In the genomic region with DNA sequence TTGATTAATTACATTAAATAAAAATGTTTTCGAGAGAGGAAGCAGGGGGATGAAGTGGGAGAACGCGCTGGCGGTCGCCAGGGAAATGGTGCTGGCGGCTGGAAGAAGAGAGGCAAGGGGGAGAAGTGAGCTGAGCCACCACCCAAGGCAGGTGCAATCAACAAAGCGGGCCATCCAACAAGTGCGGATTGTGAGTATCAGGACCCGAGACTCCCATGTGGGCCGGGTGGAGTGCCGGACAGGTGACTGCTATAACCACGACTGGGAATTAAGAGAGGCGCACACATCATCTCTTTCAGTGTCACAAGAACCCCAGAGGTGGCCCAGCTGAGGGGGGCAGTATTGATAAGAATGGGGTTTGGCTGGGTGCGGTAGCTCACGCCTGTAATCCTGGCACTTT, we compare ENCODE assay signal across 16 cellular contexts. TPM values are rescaled to one million over a fixed set of nuclear protein-coding genes. Genes with fewer than 3 reads are reported as not detected.
A peak's percentile ranks its signal among the peaks of the same experiment; 100 is the strongest.
DNase-seq lines count a peak whose midpoint lies in the region; ATAC-seq, FAIRE-seq and TF ChIP-seq lines count a peak whose summit lies in the region.
"Had no signal": no experiment of that assay in that cellular context is flagged by ENCODE, and none has a peak within 500 bp of the region (broad histone marks: within the 10 kb centered on the region; RNA-seq: fewer than 3 reads in every experiment).

No MANE protein-coding gene starts in this region.

- no peak overlapping the region for H2BK15ac ChIP-seq in H1 (ENCODE audit: low read length)

- 0 out of 2 replicates have a peak overlapping the region, but pooled peaks have one; percentile 49 for H3K27ac Mint-ChIP-seq in GM23338
- H3K27ac Mint-ChIP-seq: IgD-negative memory B cell had no signal

- POLR2A ChIA-PET in H1 (lab: Charles Lee; ENCODE audit: partially characterized antibody) = no interaction called here

- no peak overlapping the region for H2BK120ac ChIP-seq in H1 (replicated peaks; ENCODE audit: low read depth, low read length)

- H2BK12ac ChIP-seq in H1 (ENCODE audit: low read depth, low read length) = no peak overlapping the region

- H3K4ac ChIP-seq in H1 (replicated peaks; ENCODE audit: insufficient read length, low read depth, low read length) = peak overlapping the region; percentile 75

- H4K20me1 ChIP-seq in BLaER1 (no peaks in the 10 kb centered on the region), GM23338 (replicated peaks; ENCODE audit: insufficient read depth) (no peaks in the 10 kb centered on the region), H1 (replicated peaks in 1 of 2; ENCODE audit: control insufficient read depth in 1 of 2, insufficient read depth in 2 of 2, low read length in 2 of 2) (no peaks in the 10 kb centered on the region), mammary epithelial cell (ENCODE audit: insufficient read depth, low read length) (no peaks in the 10 kb centered on the region)

- H3K9me3 ChIP-seq in BLaER1 (no peaks in the 10 kb centered on the region), H1 (ENCODE audit: insufficient read depth in 2 of 2, low read depth in 1 of 2, low read length in 1 of 2) (no peaks in the 10 kb centered on the region), upper lobe of right lung (no peaks in the 10 kb centered on the region), mammary epithelial cell (replicated peaks; ENCODE audit: insufficient read depth, low read length) (no peaks in the 10 kb centered on the region)
- H3K9me3 ChIP-seq: Caco-2, HAP-1 had no signal

- TF ChIP-seq CTCF in GM23338 (conservative IDR thresholded peaks at IDR 0.05; ENCODE audit: low read depth in 2 of 2) = no peak
- no peak for TF ChIP-seq CTCF in H1 (IDR thresholded peaks at IDR 0.05; ENCODE audit: control extremely low read depth in 1 of 3, insufficient read depth in 1 of 3, low read depth in 1 of 3, low read length in 3 of 3)
- TF ChIP-seq CTCF in upper lobe of right lung (IDR thresholded peaks at IDR 0.05) = no peak
- no peak for TF ChIP-seq CTCF in mammary epithelial cell (conservative IDR thresholded peaks at IDR 0.05 in 1 of 2, IDR thresholded peaks at IDR 0.05 in 1 of 2; ENCODE audit: extremely low read depth in 1 of 2, insufficient read depth in 1 of 2, low read depth in 1 of 2, low read length in 2 of 2)

- 77% methylated on average over 15 of the region's 15 CpGs; no CpG with 5 or more reads in 1 of the 2 experiments for WGBS in H1 (ENCODE audit: extremely low coverage in 1 of 2, insufficient coverage in 1 of 2, insufficient read length in 1 of 2, insufficient replicate concordance in 2 of 2, low coverage in 1 of 2, low lambda C conversion rate in 2 of 2, missing lambda C conversion rate in 1 of 2), 2 experiments
- 97% methylated on average over 15 of the region's 15 CpGs for WGBS in mammary epithelial cell (ENCODE audit: low coverage, missing lambda C conversion rate)

- H3K14ac ChIP-seq in H1 (ENCODE audit: insufficient read length) = no peak overlapping the region

- no peak overlapping the region for H3K18ac ChIP-seq in H1 (ENCODE audit: extremely low read depth, low read length)

- H3K4me2 ChIP-seq in BLaER1 = peak overlapping the region; percentile 68
- peak overlapping the region; percentile 73 for H3K4me2 ChIP-seq in GM23338
- H3K4me2 ChIP-seq in H1 (ENCODE audit: insufficient read depth in 1 of 2, low read depth in 2 of 2, low read length in 2 of 2) = peak overlapping the region; percentile 22 to 24; a peak in 1 of 4 replicates
- no peak overlapping the region for H3K4me2 ChIP-seq in mammary epithelial cell (ENCODE audit: insufficient read depth, low read depth, low read length)

- H3K9me3 Mint-ChIP-seq in GM23338 = no peaks in the 10 kb centered on the region; the same call in 2 of the 3 replicates
- H3K9me3 Mint-ChIP-seq: IgD-negative memory B cell had no signal

- H3K4me3 ChIP-seq in BLaER1 (no peak overlapping the region), GM23338 (peak overlapping the region; percentile 29; the same call in 1 of the 2 replicates), H1 (ENCODE audit: extremely low read depth in 1 of 4, insufficient read depth in 2 of 4, low read depth in 3 of 4, low read length in 4 of 4) (no peak overlapping the region), upper lobe of right lung (no peak overlapping the region), mammary epithelial cell (replicated peaks in 1 of 3; ENCODE audit: insufficient read depth in 1 of 3, low read depth in 2 of 3, low read length in 3 of 3) (no peak overlapping the region)
- H3K4me3 ChIP-seq: HAP-1 had no signal

- no peak overlapping the region for H2BK5ac ChIP-seq in H1 (ENCODE audit: low read depth, low read length)

- BruUV-seq in mammary epithelial cell (replicated peaks; lab: Mats Ljungman, UMichigan) = no TSS peak

- H3K27ac ChIP-seq in BLaER1 (no peak overlapping the region), GM23338 (ENCODE audit: low read depth) (peak overlapping the region; percentile 36; the same call in 1 of the 2 replicates), H1 (ENCODE audit: low read depth, low read length) (no peak overlapping the region), upper lobe of right lung (no peak overlapping the region), mammary epithelial cell (ENCODE audit: insufficient read depth, low read depth, low read length) (no peak overlapping the region)

- no peak for TF ChIP-seq POLR2A in H1 (IDR thresholded peaks at IDR 0.05; ENCODE audit: control extremely low read depth in 1 of 2, low read depth in 2 of 2, low read length in 2 of 2)

- peaks cover 61% of the 10 kb centered on the region for H3K4me1 Mint-ChIP-seq in GM23338

- H2AFZ ChIP-seq in GM23338 (no peak overlapping the region), H1 (ENCODE audit: low read length) (no peak overlapping the region), mammary epithelial cell (ENCODE audit: low read depth, low read length) (no peak overlapping the region)

- in situ Hi-C loops in mammary epithelial cell (cut with MboI; ENCODE audit: low sequenced_read_pairs in 2 of 2) = no loop called here

- DNase-seq in GM23338 (ENCODE audit: low spot score) (no peak), H1 (ENCODE audit: low read depth in 1 of 2, low spot score in 2 of 2) (no peak), upper lobe of right lung (peak; percentile 59), mammary epithelial cell (no peak), NCI-H146 treated with DMSO at 0.1 percent for 48 hours (lab: John Stamatoyannopoulos, UW; ENCODE audit: unreplicated experiment) (no peak)
- DNase-seq: 8988T; Caco-2; CD4-positive, CD25-positive, alpha-beta regulatory T cell; DMS79; GDM1 had no signal

- no peaks in the 10 kb centered on the region for H3K23me2 ChIP-seq in H1 (ENCODE audit: low read depth, low read length)

- H3K56ac ChIP-seq in H1 (replicated peaks; ENCODE audit: insufficient read length, low read depth, low read length) = no peak overlapping the region

- no peak overlapping the region for H2AK5ac ChIP-seq in H1 (ENCODE audit: low read depth, low read length)

- H3K36me3 ChIP-seq in BLaER1 = no peaks in the 10 kb centered on the region
- no peaks in the 10 kb centered on the region for H3K36me3 ChIP-seq in GM23338 (ENCODE audit: insufficient read depth)
- no peaks in the 10 kb centered on the region for H3K36me3 ChIP-seq in H1 (ENCODE audit: control insufficient read depth in 2 of 4, insufficient read depth in 4 of 4, low read length in 3 of 4)
- no peaks in the 10 kb centered on the region for H3K36me3 ChIP-seq in upper lobe of right lung
- no peaks in the 10 kb centered on the region for H3K36me3 ChIP-seq in mammary epithelial cell (ENCODE audit: insufficient read depth, low read length)
- H3K36me3 ChIP-seq: HAP-1 had no signal

- intact Hi-C loops in upper lobe of right lung (cut with DNase I) (no loop called here), mammary epithelial cell (cut with micrococcal nuclease) (no loop called here)

- no peaks in the 10 kb centered on the region for H3K9me2 ChIP-seq in GM23338 (ENCODE audit: insufficient read depth)

- H3K23ac ChIP-seq in H1 (ENCODE audit: insufficient read length) = no peak overlapping the region

- H4K5ac ChIP-seq in H1 (ENCODE audit: insufficient read length, low read depth, low read length) = no peak overlapping the region

- no peak for ATAC-seq in GM23338
- ATAC-seq in upper lobe of right lung = no peak
- no peak for ATAC-seq in GM19324 (IDR thresholded peaks at IDR 0.05; ENCODE audit: low FRiP score, unreplicated experiment)

- H3K36me3 Mint-ChIP-seq in GM23338 (ENCODE audit: low read depth) = no peaks in the 10 kb centered on the region
- H3K36me3 Mint-ChIP-seq: CD4-positive, CD25-positive, alpha-beta regulatory T cell had no signal

- no peak overlapping the region for H3K9ac ChIP-seq in BLaER1
- H3K9ac ChIP-seq in H1 (replicated peaks in 1 of 4; ENCODE audit: extremely low read depth in 1 of 4, low read depth in 3 of 4, low read length in 3 of 4) = no peak overlapping the region
- H3K9ac ChIP-seq in mammary epithelial cell (ENCODE audit: insufficient read depth, low read length) = no peak overlapping the region

- FAIRE-seq in H1 (lab: Jason Lieb, UNC) = no peak
- FAIRE-seq: GM12892, GM18507 had no signal

- H3F3A ChIP-seq in GM23338 (replicated peaks; ENCODE audit: low read depth) = peaks cover 8% of the 10 kb centered on the region; the same call in 1 of the 2 replicates

- no peak for TF ChIP-seq RAD21 in H1 (IDR thresholded peaks at IDR 0.05 in 1 of 2, conservative IDR thresholded peaks at IDR 0.05 in 1 of 2; ENCODE audit: low read depth in 2 of 2, low read length in 2 of 2)

- H3K27me3 ChIP-seq in BLaER1 (no peaks in the 10 kb centered on the region; the same call in 1 of the 2 replicates), GM23338 (ENCODE audit: insufficient read depth) (no peaks in the 10 kb centered on the region), H1 (replicated peaks in 1 of 4; ENCODE audit: control insufficient read depth in 3 of 4, extremely low read depth in 1 of 4, insufficient read depth in 3 of 4, low read length in 3 of 4) (no peaks in the 10 kb centered on the region; a peak in 3 of 7 replicates), upper lobe of right lung (peaks cover 4% of the 10 kb centered on the region), mammary epithelial cell (ENCODE audit: insufficient read depth, low read length) (no peaks in the 10 kb centered on the region)

- CTCF ChIA-PET in H1 (lab: Charles Lee; ENCODE audit: partially characterized antibody) = interaction anchor here (0.5 to 3.6 kb wide), 7 partner anchors 11 to 488 kb away, joined by 3 to 12 read pairs (median 4); no protein-coding TSS in a partner anchor
- CTCF ChIA-PET in mammary epithelial cell (lab: Charles Lee; ENCODE audit: low non-redundant PET) = no interaction called here

- peak overlapping the region; percentile 2 for H4K91ac ChIP-seq in H1 (replicated peaks; ENCODE audit: insufficient read length, low read length)

- no peak for TF ChIP-seq EP300 in H1 (IDR thresholded peaks at IDR 0.05; ENCODE audit: borderline replicate concordance in 1 of 2, low read depth in 2 of 2, low read length in 2 of 2)

- 0 out of 2 replicates have a peak overlapping the region, but pooled peaks have one; percentile 48 for H2BK20ac ChIP-seq in H1 (ENCODE audit: low read length)

- H3K79me2 ChIP-seq in GM23338 (replicated peaks; ENCODE audit: insufficient read depth) (no peaks in the 10 kb centered on the region), H1 (ENCODE audit: control insufficient read depth in 1 of 2, insufficient read depth in 2 of 2, low read length in 2 of 2) (no peaks in the 10 kb centered on the region), mammary epithelial cell (ENCODE audit: insufficient read depth, low read length) (no peaks in the 10 kb centered on the region)

- peaks cover 21% of the 10 kb centered on the region for H3K27me3 Mint-ChIP-seq in GM23338 (ENCODE audit: insufficient read depth, low read depth, poor library complexity)

- H3K4me1 ChIP-seq in BLaER1 (peaks cover 43% of the 10 kb centered on the region), GM23338 (ENCODE audit: insufficient read depth) (peaks cover 50% of the 10 kb centered on the region), H1 (replicated peaks in 1 of 4; ENCODE audit: control insufficient read depth in 3 of 4, insufficient read depth in 4 of 4, low read length in 3 of 4) (peaks cover 22 to 31% (median 28%) of the 10 kb centered on the region in 4 experiments), upper lobe of right lung (no peaks in the 10 kb centered on the region), mammary epithelial cell (ENCODE audit: insufficient read depth, low read length) (peaks cover 16% of the 10 kb centered on the region)
- H3K4me1 ChIP-seq: Caco-2 had no signal

- H3K4me3 Mint-ChIP-seq in GM23338 = peak overlapping the region; percentile 55; the same call in 2 of the 3 replicates
- H3K4me3 Mint-ChIP-seq: CD4-positive, CD25-positive, alpha-beta regulatory T cell; IgD-negative memory B cell had no signal

- 0 out of 2 replicates have a peak overlapping the region, but pooled peaks have one; percentile 28 for H4K8ac ChIP-seq in H1 (ENCODE audit: extremely low read depth, insufficient read depth, low read length)

- dilution Hi-C loops in mammary epithelial cell (cut with HindIII; ENCODE audit: low sequenced_read_pairs) = no loop called here

- no peaks in the 10 kb centered on the region for H3K79me1 ChIP-seq in H1 (ENCODE audit: low read depth, low read length)

RNA-seq across cellular contexts. Expression of gene ATXN10, which starts 41.2 kb away (rescaled TPM):
- total RNA-seq in GM23338 (2014; rRNA removed; shearing (Covaris generic)) = 163 and 170 TPM in 2 replicates
- polyA plus RNA-seq in GM23338 (2016; fragmentation: Nextera tagmentation; extraction: Ambion mirVana) (72.5 and 99.0 TPM in 2 replicates), H1 (2011; rRNA removed) (62.5 and 134 TPM in 2 replicates), mammary epithelial cell (197 TPM)
- total RNA-seq in H1 (2021; fragmentation: NEBNext Ultra II Directional; extraction: Animal tissue kit (Norgen Biotek cat#: 25700)) = 194 and 210 TPM in 2 replicates
- polyA plus RNA-seq in H1 (2011; cell fraction: cytosol; rRNA removed) = 167 TPM
- 84.7 TPM for polyA plus RNA-seq in H1 (2011; cell fraction: nucleus; rRNA removed)
- 267 to 295 TPM (median 271 TPM) in 4 replicates for polyA plus RNA-seq in H1 (2012, experiment 1 of 2)
- polyA plus RNA-seq in H1 (2012, experiment 2 of 2) = 23.8 TPM
- 63.2 TPM for polyA plus RNA-seq in H1 (2013, experiment 1 of 2)
- 62.2 TPM for polyA plus RNA-seq in H1 (2013, experiment 2 of 2)
- 446 and 722 TPM in 2 replicates for polyA minus RNA-seq in H1 (2011; rRNA and poly(A)+ RNA removed)
- polyA minus RNA-seq in H1 (2011; cell fraction: cytosol; rRNA and poly(A)+ RNA removed) = 116 TPM
- 177 TPM for polyA minus RNA-seq in H1 (2011; cell fraction: nucleus; rRNA and poly(A)+ RNA removed)
- total RNA-seq in upper lobe of right lung (125 TPM), mammary epithelial cell (100 to 1,000 TPM in 1 of 2 donors, 10 to 100 TPM in 1; 92.9 to 131 TPM)
- 259 TPM for polyA minus RNA-seq in mammary epithelial cell
